In genomic region chr12:32897276-32897615, GRCh38 we compare ENCODE assay signal across 9 cellular contexts. TPM values are rescaled to one million over a fixed set of nuclear protein-coding genes. Genes with fewer than 3 reads are reported as not detected.
DNase-seq lines count a peak whose midpoint lies in the region; ATAC-seq lines count a peak whose summit lies in the region.
"Had no signal": no experiment of that assay in that cellular context is flagged by ENCODE, and none has a peak within 500 bp of the region (broad histone marks: within the 10 kb centered on the region; RNA-seq: fewer than 3 reads in every experiment).

No MANE protein-coding gene starts in this region.

- peak overlapping the region; percentile 49 for H3K4me3 Mint-ChIP-seq in activated CD8-positive, alpha-beta T cell treated with anti-CD3 and anti-CD28 coated beads, Interleukin-2, amount 10 ng/mL, durations not matched to agents 7 days and 5 days

- H3K4me3 ChIP-seq in iPS-11a (ENCODE audit: low read depth, low read length) (peak overlapping the region; percentile 58), skeletal muscle tissue (ENCODE audit: low read length in 3 of 3) (peak overlapping the region; percentile 58 to 63 (median 60))

- H3K36me3 Mint-ChIP-seq in activated CD8-positive, alpha-beta T cell treated with anti-CD3 and anti-CD28 coated beads, Interleukin-2, amount 10 ng/mL, durations not matched to agents 7 days and 5 days (ENCODE audit: low read depth): no peaks in the 10 kb centered on the region

- H3K9me3 Mint-ChIP-seq in activated CD8-positive, alpha-beta T cell treated with anti-CD3 and anti-CD28 coated beads, Interleukin-2, amount 10 ng/mL, durations not matched to agents 7 days and 5 days (ENCODE audit: insufficient read depth): no peaks in the 10 kb centered on the region

- H3K9ac ChIP-seq in skeletal muscle tissue (ENCODE audit: low read depth in 1 of 3, low read length in 3 of 3): peak overlapping the region in 1 of 3 donors; percentile 54

- H3K27ac Mint-ChIP-seq in activated CD8-positive, alpha-beta T cell treated with anti-CD3 and anti-CD28 coated beads, Interleukin-2, amount 10 ng/mL, durations not matched to agents 7 days and 5 days: peak overlapping the region; percentile 11

- DNase-seq in NCI-H1105 treated with DMSO at 0.1 percent for 48 hours (lab: John Stamatoyannopoulos, UW) (peak; percentile 67), NCI-H1105 (lab: John Stamatoyannopoulos, UW) (no peak)
- no peak for DNase-seq in activated CD8-positive, alpha-beta T cell treated with anti-CD3 and anti-CD28 coated beads, Interleukin-2, amount 10 ng/mL, durations not matched to agents 7 days and 5 days
- no peak for DNase-seq in NK-92 treated with Interleukin-12 subunit alpha and Interleukin-12 subunit beta, amount 100 ng/mL, for 24 hours (lab: John Stamatoyannopoulos, UW)
- DNase-seq: NCI-H524 treated with DMSO at 0.1 percent for 48 hours had no signal

- CTCF ChIA-PET in activated CD8-positive, alpha-beta T cell treated with anti-CD3 and anti-CD28 coated beads, Interleukin-2, amount 10 ng/mL, durations not matched to agents 7 days and 5 days (lab: Charles Lee): no interaction called here

- no peak overlapping the region for H3K27ac ChIP-seq in skeletal muscle tissue (ENCODE audit: low read depth, low read length)

- peaks cover 6 to 9% (median 7%) of the 10 kb centered on the region in 3 donors for H3K4me1 ChIP-seq in skeletal muscle tissue (ENCODE audit: control insufficient read depth in 3 of 3, insufficient read depth in 3 of 3, low read length in 3 of 3)

- H3K36me3 ChIP-seq in skeletal muscle tissue (ENCODE audit: control insufficient read depth in 3 of 3, insufficient read depth in 3 of 3, low read length in 3 of 3): no peaks in the 10 kb centered on the region

- ATAC-seq in activated CD8-positive, alpha-beta T cell treated with anti-CD3 and anti-CD28 coated beads, Interleukin-2, amount 10 ng/mL, durations not matched to agents 7 days and 5 days: no peak
- ATAC-seq in HG03108 (IDR thresholded peaks at IDR 0.05; ENCODE audit: unreplicated experiment) (no peak), GM18873 (IDR thresholded peaks at IDR 0.05; ENCODE audit: low FRiP score, unreplicated experiment) (no peak)

- no peaks in the 10 kb centered on the region for H3K9me3 ChIP-seq in skeletal muscle tissue (ENCODE audit: control insufficient read depth in 3 of 3, low read length in 3 of 3)

- peaks cover 11% of the 10 kb centered on the region for H3K4me1 Mint-ChIP-seq in activated CD8-positive, alpha-beta T cell treated with anti-CD3 and anti-CD28 coated beads, Interleukin-2, amount 10 ng/mL, durations not matched to agents 7 days and 5 days (ENCODE audit: low read depth)

- H3K27me3 ChIP-seq in skeletal muscle tissue (ENCODE audit: control insufficient read depth in 3 of 3, insufficient read depth in 3 of 3, low read length in 3 of 3): peaks cover 18 to 23% (median 20%) of the 10 kb centered on the region in 3 donors

- POLR2A ChIA-PET in activated CD8-positive, alpha-beta T cell treated with anti-CD3 and anti-CD28 coated beads, Interleukin-2, amount 10 ng/mL, durations not matched to agents 7 days and 5 days (lab: Charles Lee): no interaction called here

- peaks cover 36% of the 10 kb centered on the region for H3K27me3 Mint-ChIP-seq in activated CD8-positive, alpha-beta T cell treated with anti-CD3 and anti-CD28 coated beads, Interleukin-2, amount 10 ng/mL, durations not matched to agents 7 days and 5 days (ENCODE audit: low read depth)

RNA-seq across cellular contexts. Expression of gene PKP2, which starts 0.7 kb away (rescaled TPM):
- total RNA-seq in activated CD8-positive, alpha-beta T cell treated with anti-CD3 and anti-CD28 coated beads, Interleukin-2, amount 10 ng/mL, durations not matched to agents 7 days and 5 days: not detected
- total RNA-seq in skeletal muscle tissue: 5.2 TPM
